29 cellular contexts compared by ENCODE assay signal in genomic region chr15:80095959-80096358, GRCh38.
"Had no signal": no experiment of that assay in that cellular context is flagged by ENCODE, and none has a peak within 500 bp of the region (broad histone marks: within the 10 kb centered on the region; RNA-seq: fewer than 3 reads in every experiment).

No MANE protein-coding gene starts in this region.

- H3K27ac ChIP-seq: brain microvascular endothelial cell, SJCRH30, SK-N-MC had no signal

- DNase-seq: activated CD4-positive, alpha-beta T cell treated with anti-CD3 and anti-CD28 coated beads for 36 hours; activated CD4-positive, alpha-beta T cell treated with anti-CD3 and anti-CD28 coated beads, Interleukin-2, amount 10 ng/mL, durations not matched to agents 7 days and 5 days; activated CD4-positive, alpha-beta T cell treated with anti-CD3 and anti-CD28 coated beads, Interleukin-2, amount 50 U/mL, for 48 hours; activated CD8-positive, alpha-beta T cell treated with anti-CD3 and anti-CD28 coated beads, Interleukin-2, amount 10 ng/mL, durations not matched to agents 7 days and 5 days; activated gamma-delta T cell; activated naive CD4-positive, alpha-beta T cell treated with Interleukin-2 at 50 U/mL for 16 hours; activated T-cell treated with anti-CD3 and anti-CD28 coated beads, Interleukin-2, amount 50 U/mL, for 24 hours; amniotic stem cell; aorta; brain microvascular endothelial cell; central memory CD4-positive, alpha-beta T cell; MG63; NCI-H1048; NCI-H1105 treated with DMSO at 0.1 percent for 48 hours; NCI-H1436; NCI-H1694; NCI-H1930; NCI-H2081 treated with DMSO at 0.1 percent for 48 hours; NCI-H2171; NCI-H510A; NCI-H748 treated with DMSO at 0.1 percent for 48 hours; OCI-M1; Right ventricle myocardium superior; SJCRH30; T1000 had no signal

- ATAC-seq: activated CD4-positive, alpha-beta T cell treated with anti-CD3 and anti-CD28 coated beads for 36 hours; activated CD4-positive, CD25-positive, alpha-beta regulatory T cell treated with anti-CD3 and anti-CD28 coated beads, Interleukin-2, amount 50 U/mL, for 24 hours; activated CD8-positive, alpha-beta T cell treated with anti-CD3 and anti-CD28 coated beads, Interleukin-2, amount 10 ng/mL, durations not matched to agents 7 days and 5 days; activated naive CD4-positive, alpha-beta T cell treated with anti-CD3 and anti-CD28 coated beads, Interleukin-2, amount 50 U/mL, for 72 hours; WTC11 had no signal

- H3K27me3 ChIP-seq: brain microvascular endothelial cell, MG63, SJCRH30 had no signal

- H3K9me3 ChIP-seq: MG63, SJCRH30 had no signal

- H3K4me1 ChIP-seq: SJCRH30 had no signal

- H3K4me3 ChIP-seq: MG63, SJCRH30, SK-N-MC had no signal

- H3K36me3 ChIP-seq: brain microvascular endothelial cell had no signal
